ENCODE assay signal across 8 cellular contexts in the genomic region with DNA sequence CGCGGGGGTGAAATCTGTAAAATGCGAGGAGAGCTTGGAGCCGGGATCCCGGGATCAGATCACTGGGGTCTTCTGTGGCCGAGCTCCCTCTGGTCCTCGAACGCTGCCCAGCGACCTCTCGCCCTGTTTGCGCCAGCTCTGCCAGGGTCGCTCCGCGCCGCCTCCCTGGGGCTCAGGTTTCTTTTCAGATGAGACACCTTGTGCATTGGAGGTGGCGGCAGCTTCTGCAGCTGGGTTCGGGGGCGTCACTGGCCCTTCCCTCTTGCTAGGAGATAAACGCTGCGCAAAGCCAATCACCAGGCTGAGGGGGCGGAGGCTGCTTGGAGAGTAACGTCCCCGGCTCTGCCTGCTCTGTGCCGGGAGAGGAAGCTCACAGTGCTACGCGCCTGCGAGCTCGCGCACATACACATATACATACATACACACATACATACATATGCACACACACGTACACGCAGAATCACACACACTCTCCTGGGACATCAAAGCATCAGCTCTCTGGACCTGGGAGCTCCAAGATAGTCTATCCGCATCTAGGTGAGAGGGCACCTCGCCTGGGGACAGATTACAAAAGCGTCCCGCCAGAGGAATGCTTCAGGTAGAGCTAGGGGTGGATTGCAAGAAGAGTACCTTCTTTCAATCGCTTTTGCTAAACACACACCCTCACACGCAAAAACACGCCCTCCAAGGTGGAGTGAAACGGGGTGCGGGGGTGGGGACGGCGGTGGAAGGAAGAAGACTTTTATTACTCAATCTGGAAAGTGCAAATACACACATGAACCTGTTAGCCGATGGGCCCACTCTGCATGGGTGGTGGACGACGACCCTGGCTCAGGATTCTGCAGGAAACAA. TPM values are rescaled to one million over a fixed set of nuclear protein-coding genes. Genes with fewer than 3 reads are reported as not detected.
A peak's percentile ranks its signal among the peaks of the same experiment; 100 is the strongest.
DNase-seq lines count a peak whose midpoint lies in the region; ATAC-seq and TF ChIP-seq lines count a peak whose summit lies in the region.

A gene with protein sequence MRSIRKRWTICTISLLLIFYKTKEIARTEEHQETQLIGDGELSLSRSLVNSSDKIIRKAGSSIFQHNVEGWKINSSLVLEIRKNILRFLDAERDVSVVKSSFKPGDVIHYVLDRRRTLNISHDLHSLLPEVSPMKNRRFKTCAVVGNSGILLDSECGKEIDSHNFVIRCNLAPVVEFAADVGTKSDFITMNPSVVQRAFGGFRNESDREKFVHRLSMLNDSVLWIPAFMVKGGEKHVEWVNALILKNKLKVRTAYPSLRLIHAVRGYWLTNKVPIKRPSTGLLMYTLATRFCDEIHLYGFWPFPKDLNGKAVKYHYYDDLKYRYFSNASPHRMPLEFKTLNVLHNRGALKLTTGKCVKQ (minus strand): TSS at position 247 of the 852 bp plus-strand sequence. CDS start 327 bp downstream, outside the sequence.

- no peaks in the 10 kb centered on the region for H3K36me3 Mint-ChIP-seq in Calu3 (ENCODE audit: insufficient read depth, unreplicated experiment)

- intact Hi-C loops in left lung (cut with DNase I) (no loop called here), Calu3 (cut with micrococcal nuclease; ENCODE audit: unreplicated experiment) (loop anchor here (10.0 kb wide), 1 partner anchor 312 kb away; no protein-coding TSS in a partner anchor)

- ATAC-seq in GM18519 (IDR thresholded peaks at IDR 0.05; ENCODE audit: low FRiP score, unreplicated experiment) (peak; percentile 64), HG03045 (IDR thresholded peaks at IDR 0.05; ENCODE audit: unreplicated experiment) (peak; percentile 76), left lung (peak; percentile 86)

- no peaks in the 10 kb centered on the region for H3K36me3 ChIP-seq in left lung

- H3K4me3 ChIP-seq in left lung: peak within 1 kb of the TSS; percentile 49 to 71

- H3K4me1 ChIP-seq in left lung: peaks cover 0 to 37% of the 10 kb centered on the region in 2 donors

- H3K4me1 Mint-ChIP-seq in Calu3 (ENCODE audit: low read depth, unreplicated experiment): peaks cover 21% of the 10 kb centered on the region

- no peaks in the 10 kb centered on the region for H3K9me3 ChIP-seq in left lung

- H3K9me3 Mint-ChIP-seq in Calu3 (ENCODE audit: low read depth, unreplicated experiment): peaks cover 3% of the 10 kb centered on the region

- CTCF ChIA-PET in Calu3 (lab: Charles Lee): no interaction called here

- H3K4me3 Mint-ChIP-seq in Calu3 (ENCODE audit: low read depth, unreplicated experiment): no peak within 1 kb of the TSS

- DNase-seq in NCI-H226 (peak; percentile 32), left lung (peak; percentile 92 to 96), Calu3 (no peak)
- DNase-seq in activated CD4-positive, alpha-beta T cell treated with anti-CD3 and anti-CD28 coated beads for 24 hours (ENCODE audit: low read depth in 2 of 2): peak; percentile 78 to 81
- DNase-seq in stimulated activated CD4-positive, alpha-beta T cell treated with anti-CD3 and anti-CD28 coated beads, Interleukin-2, amount 100 ng/mL, for 24 hours: peak; percentile 90

- H3K27me3 ChIP-seq in left lung: no peaks in the 10 kb centered on the region

- TF ChIP-seq CTCF in left lung (IDR thresholded peaks at IDR 0.05): no peak
- no peak for TF ChIP-seq CTCF in Calu3 (IDR thresholded peaks at IDR 0.05; ENCODE audit: unreplicated experiment)

- BruUV-seq in Calu3 (replicated peaks; lab: Mats Ljungman, UMichigan): no TSS peak

- H3K27ac Mint-ChIP-seq in Calu3 (ENCODE audit: unreplicated experiment): no peak within 1 kb of the TSS

- peak within 1 kb of the TSS; percentile 43 for H3K27ac ChIP-seq in cingulate gyrus (ENCODE audit: low read depth, low read length)
- peak within 1 kb of the TSS; percentile 78 to 96 for H3K27ac ChIP-seq in left lung

- H3K27me3 Mint-ChIP-seq in Calu3 (ENCODE audit: unreplicated experiment): no peaks in the 10 kb centered on the region

RNA-seq across cellular contexts. Expression of the gene that starts here (rescaled TPM):
- total RNA-seq in left lung (10 to 100 TPM; 10.2 to 38.5 TPM), Calu3 (2022) (not detected in 2 replicates)

Comparison
In these comparisons a context has a peak if more than half of its experiments do, and no peak if none do; other contexts are left out.
1. RNA of the gene that starts here (total RNA-seq): 10.2 to 38.5 TPM in left lung; not detected in Calu3; every median in the first group is over 10 times any median in the second.
2. Peak in every context shown above with its lines, with median percentiles within 50 percentile points of each other: ATAC-seq.